Comparison of ENCODE assay signal across 1 cellular context in the genomic region with DNA sequence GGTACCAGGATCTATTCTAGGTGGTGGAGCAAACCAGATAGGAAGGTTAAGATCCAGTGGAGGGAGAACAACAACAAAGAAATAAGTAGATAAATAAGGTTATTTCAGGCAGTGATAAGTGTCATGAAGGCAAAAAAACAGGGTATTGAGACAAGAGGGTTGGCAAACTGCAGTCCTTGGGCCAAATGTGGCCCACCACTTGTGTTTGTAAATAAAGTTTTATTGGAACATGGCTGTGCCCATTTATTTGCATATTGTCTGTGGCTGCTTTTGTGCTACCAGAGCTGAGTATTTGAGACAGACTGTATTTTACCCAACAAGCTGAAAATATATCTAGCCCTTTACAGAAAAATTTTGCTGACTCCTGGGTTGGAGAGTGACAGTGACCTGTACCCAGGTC.
A peak's percentile ranks its signal among the peaks of the same experiment; 100 is the strongest.
TF ChIP-seq lines count a peak whose summit lies in the region.

No MANE protein-coding gene starts in this region.

TF ChIP-seq in K562, 482 proteins besides CTCF, POLR2A, EP300 and RAD21 (continued from another document):
- TF ChIP-seq, protein P1, sequence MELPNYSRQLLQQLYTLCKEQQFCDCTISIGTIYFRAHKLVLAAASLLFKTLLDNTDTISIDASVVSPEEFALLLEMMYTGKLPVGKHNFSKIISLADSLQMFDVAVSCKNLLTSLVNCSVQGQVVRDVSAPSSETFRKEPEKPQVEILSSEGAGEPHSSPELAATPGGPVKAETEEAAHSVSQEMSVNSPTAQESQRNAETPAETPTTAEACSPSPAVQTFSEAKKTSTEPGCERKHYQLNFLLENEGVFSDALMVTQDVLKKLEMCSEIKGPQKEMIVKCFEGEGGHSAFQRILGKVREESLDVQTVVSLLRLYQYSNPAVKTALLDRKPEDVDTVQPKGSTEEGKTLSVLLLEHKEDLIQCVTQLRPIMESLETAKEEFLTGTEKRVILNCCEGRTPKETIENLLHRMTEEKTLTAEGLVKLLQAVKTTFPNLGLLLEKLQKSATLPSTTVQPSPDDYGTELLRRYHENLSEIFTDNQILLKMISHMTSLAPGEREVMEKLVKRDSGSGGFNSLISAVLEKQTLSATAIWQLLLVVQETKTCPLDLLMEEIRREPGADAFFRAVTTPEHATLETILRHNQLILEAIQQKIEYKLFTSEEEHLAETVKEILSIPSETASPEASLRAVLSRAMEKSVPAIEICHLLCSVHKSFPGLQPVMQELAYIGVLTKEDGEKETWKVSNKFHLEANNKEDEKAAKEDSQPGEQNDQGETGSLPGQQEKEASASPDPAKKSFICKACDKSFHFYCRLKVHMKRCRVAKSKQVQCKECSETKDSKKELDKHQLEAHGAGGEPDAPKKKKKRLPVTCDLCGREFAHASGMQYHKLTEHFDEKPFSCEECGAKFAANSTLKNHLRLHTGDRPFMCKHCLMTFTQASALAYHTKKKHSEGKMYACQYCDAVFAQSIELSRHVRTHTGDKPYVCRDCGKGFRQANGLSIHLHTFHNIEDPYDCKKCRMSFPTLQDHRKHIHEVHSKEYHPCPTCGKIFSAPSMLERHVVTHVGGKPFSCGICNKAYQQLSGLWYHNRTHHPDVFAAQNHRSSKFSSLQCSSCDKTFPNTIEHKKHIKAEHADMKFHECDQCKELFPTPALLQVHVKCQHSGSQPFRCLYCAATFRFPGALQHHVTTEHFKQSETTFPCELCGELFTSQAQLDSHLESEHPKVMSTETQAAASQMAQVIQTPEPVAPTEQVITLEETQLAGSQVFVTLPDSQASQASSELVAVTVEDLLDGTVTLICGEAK (IDR thresholded peaks at IDR 0.05): peak; percentile 91
- TF ChIP-seq, protein P1 (CRISPR knock-in tag; IDR thresholded peaks at IDR 0.05): 0 out of 2 replicates have a peak, but pooled peaks have one; percentile 42
TF ChIP-seq in K562: peak in this region for 1.
